8 cellular contexts compared by ENCODE assay signal in the genomic region with DNA sequence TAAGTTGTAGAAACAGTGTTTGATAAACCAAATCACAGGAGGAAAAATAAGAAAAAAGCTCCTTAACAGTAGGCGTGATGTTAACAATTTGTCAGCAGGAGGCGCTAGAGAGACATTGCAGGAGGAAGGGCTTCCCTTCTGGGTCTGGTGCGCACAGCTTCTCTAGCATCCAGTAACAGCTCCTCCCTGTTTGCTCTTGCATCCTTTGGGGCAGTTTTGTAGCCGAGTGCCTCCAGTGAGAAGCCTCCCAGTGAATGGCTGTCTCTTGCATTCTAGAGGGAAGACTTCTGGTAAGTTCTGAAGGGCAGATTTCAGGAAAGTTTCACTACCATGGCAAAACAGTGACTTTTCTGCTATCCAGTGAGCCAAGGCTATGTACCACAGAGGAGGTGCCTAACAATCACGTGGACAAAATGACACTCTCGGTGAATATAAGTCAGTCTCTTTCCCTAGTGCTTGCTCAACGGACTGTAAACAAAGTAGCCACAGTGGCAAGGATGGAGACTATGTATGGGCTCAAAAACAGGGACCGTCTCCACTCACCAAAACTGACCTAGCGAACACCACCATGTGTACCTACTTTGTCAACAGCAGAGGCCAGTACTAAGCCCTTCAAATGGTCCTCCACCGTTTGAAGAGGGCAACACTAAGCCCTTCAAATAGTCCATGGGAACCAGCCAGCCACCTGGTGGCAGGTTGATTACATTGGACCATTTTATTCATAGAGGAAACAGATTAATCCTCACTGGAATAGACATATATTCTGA. TPM values are rescaled to one million over a fixed set of nuclear protein-coding genes. Genes with fewer than 3 reads are reported as not detected.
DNase-seq lines count a peak whose midpoint lies in the region; ATAC-seq, FAIRE-seq and TF ChIP-seq lines count a peak whose summit lies in the region.

No MANE protein-coding gene starts in this region.

- no peaks in the 10 kb centered on the region for H3K36me3 ChIP-seq in GM12878 (ENCODE audit: control insufficient read depth in 2 of 2, insufficient read depth in 2 of 2, low read length in 1 of 2)

- no peaks in the 10 kb centered on the region for H3K9me3 ChIP-seq in GM12878 (replicated peaks; ENCODE audit: control insufficient read depth, insufficient read depth, low read length)

- no peaks in the 10 kb centered on the region for H4K20me1 ChIP-seq in GM12878 (ENCODE audit: control insufficient read depth, insufficient read depth)

- no peaks in the 10 kb centered on the region for H3K4me1 ChIP-seq in GM12878 (ENCODE audit: control insufficient read depth, insufficient read depth, low read length)

- peak; percentile 23 for FAIRE-seq in GM12878 (lab: Jason Lieb, UNC)

- SMC1A ChIA-PET in GM12878 (lab: Charles Lee; ENCODE audit: uncharacterized antibody, unreplicated experiment), result interaction anchor here (0.6 to 5.7 kb wide), 32 partner anchors 8 to 898 kb away, joined by 3 to 38 read pairs (median 4); no protein-coding TSS in a partner anchor

- peak; percentile 85 for TF ChIP-seq RAD21 in GM12878 (IDR thresholded peaks at IDR 0.05; ENCODE audit: insufficient read depth, low read depth, low read length)

- in situ Hi-C loops in GM12878 (cut with MboI), result loop anchor here (10.0 kb wide), 1 partner anchor 898 kb away; no protein-coding TSS in a partner anchor

- no peak for TF ChIP-seq EP300 in GM12878 (IDR thresholded peaks at IDR 0.05; ENCODE audit: borderline replicate concordance in 1 of 2, control insufficient read depth in 1 of 2, low read depth in 2 of 2, low read length in 2 of 2)

- H3K9ac ChIP-seq in GM12878 (ENCODE audit: control insufficient read depth, insufficient read depth, low read length), result no peak overlapping the region

- RAD21 ChIA-PET in GM12878 (lab: Charles Lee; ENCODE audit: unreplicated experiment), result interaction anchor here (0.6 to 2.0 kb wide), 26 partner anchors 11 to 897 kb away, joined by 3 to 14 read pairs (median 4); a partner anchor contains a TSS

- BruUV-seq in GM12878 (replicated peaks; lab: Mats Ljungman, UMichigan), result no TSS peak

- TF ChIP-seq CTCF in GM12873 (IDR thresholded peaks at IDR 0.05; ENCODE audit: insufficient read depth, low read depth, low read length, missing control alignments) (peak; percentile 91), GM12878 (IDR thresholded peaks at IDR 0.05 in 2 of 3, conservative IDR thresholded peaks at IDR 0.05 in 1 of 3; ENCODE audit: control insufficient read depth in 2 of 3, extremely low read depth in 1 of 3, insufficient read depth in 1 of 3, low read depth in 3 of 3, low read length in 3 of 3) (peak; percentile 88 to 92 (median 89))

- H3K27me3 ChIP-seq in GM12878 (replicated peaks in 1 of 2; ENCODE audit: control insufficient read depth in 2 of 2, insufficient read depth in 2 of 2, low read length in 1 of 2), result 0 out of 4 replicates have a peak, but pooled peaks cover 0 to 3% of the 10 kb centered on the region in 2 experiments

- no peak for TF ChIP-seq POLR2A in GM12878 (IDR thresholded peaks at IDR 0.05; ENCODE audit: low read depth, low read length)

- ATAC-seq in HG02852 (IDR thresholded peaks at IDR 0.05; ENCODE audit: unreplicated experiment) (peak; percentile 88), GM12878 (peak; percentile 90), GM21367 (IDR thresholded peaks at IDR 0.05; ENCODE audit: unreplicated experiment) (no peak)

- 22% methylated on average over 10 of the region's 10 CpGs for WGBS in GM12878 (ENCODE audit: insufficient coverage, insufficient replicate concordance, low lambda C conversion rate, missing lambda C conversion rate)

- CTCF ChIA-PET in GM12878 (lab: Yijun Ruan, JAX), result interaction anchor here (0.6 to 5.2 kb wide), 48 partner anchors 8 to 897 kb away, joined by 3 to 35 read pairs (median 4); no protein-coding TSS in a partner anchor

- H3K27ac ChIP-seq in GM12878 (ENCODE audit: control insufficient read depth, insufficient read depth), result no peak overlapping the region

- POLR2A ChIA-PET in GM12878 (lab: Charles Lee), result interaction anchor here (1.4 kb wide), 1 partner anchor 146 kb away, joined by 3 read pairs; a partner anchor contains a TSS

- intact Hi-C loops in GM12878 (cut with micrococcal nuclease; ENCODE audit: unreplicated experiment), result loop anchor here (1.0 to 5.0 kb wide), 2 partner anchors 155 to 566 kb away; no protein-coding TSS in a partner anchor

- no peaks in the 10 kb centered on the region for H3K79me2 ChIP-seq in GM12878 (ENCODE audit: control insufficient read depth, insufficient read depth, low read length)

- H2AFZ ChIP-seq in GM12878 (ENCODE audit: control insufficient read depth, low read depth, low read length), result no peak overlapping the region; the same call in 1 of the 2 replicates

- no peak overlapping the region for H3K4me2 ChIP-seq in GM12878 (ENCODE audit: control insufficient read depth, insufficient read depth)

- H3K4me3 ChIP-seq in GM12878, result no peak overlapping the region

- DNase-seq in NCI-H2081 (lab: John Stamatoyannopoulos, UW) (peak; percentile 67 to 80), T-helper 22 cell (ENCODE audit: low read depth) (peak; percentile 31), GM12878 (ENCODE audit: low read depth, low spot score) (no peak), iPS DF 4.7 (ENCODE audit: extremely low read depth, low spot score) (peak; percentile 68), smooth muscle cell of the brain vasculature (ENCODE audit: low read depth, low spot score) (peak; percentile 72)

TF ChIP-seq in GM12878, 131 proteins besides CTCF, POLR2A, EP300 and RAD21:
- TF ChIP-seq EZH2 (IDR thresholded peaks at IDR 0.05; ENCODE audit: borderline replicate concordance, control insufficient read depth, low read depth, low read length), result no peak
- 0 out of 2 replicates have a peak, but pooled peaks have one; percentile 16 for TF ChIP-seq IRF4 (IDR thresholded peaks at IDR 0.05; ENCODE audit: low read depth, low read length)
- peak; percentile 80; the same call in 1 of the 2 replicates for TF ChIP-seq SMC3 (IDR thresholded peaks at IDR 0.05; ENCODE audit: borderline replicate concordance, low read length)
- TF ChIP-seq YY1 (IDR thresholded peaks at IDR 0.05; ENCODE audit: low read depth, low read length), result no peak
- TF ChIP-seq RB1 (IDR thresholded peaks at IDR 0.05; ENCODE audit: borderline replicate concordance), result 0 out of 2 replicates have a peak, but pooled peaks have one; percentile 19
- 0 out of 2 replicates have a peak, but pooled peaks have one; percentile 3 for TF ChIP-seq RUNX3 (IDR thresholded peaks at IDR 0.05; ENCODE audit: low read length)
- no peak for TF ChIP-seq ZSCAN29 (IDR thresholded peaks at IDR 0.05)
- TF ChIP-seq, protein P1, sequence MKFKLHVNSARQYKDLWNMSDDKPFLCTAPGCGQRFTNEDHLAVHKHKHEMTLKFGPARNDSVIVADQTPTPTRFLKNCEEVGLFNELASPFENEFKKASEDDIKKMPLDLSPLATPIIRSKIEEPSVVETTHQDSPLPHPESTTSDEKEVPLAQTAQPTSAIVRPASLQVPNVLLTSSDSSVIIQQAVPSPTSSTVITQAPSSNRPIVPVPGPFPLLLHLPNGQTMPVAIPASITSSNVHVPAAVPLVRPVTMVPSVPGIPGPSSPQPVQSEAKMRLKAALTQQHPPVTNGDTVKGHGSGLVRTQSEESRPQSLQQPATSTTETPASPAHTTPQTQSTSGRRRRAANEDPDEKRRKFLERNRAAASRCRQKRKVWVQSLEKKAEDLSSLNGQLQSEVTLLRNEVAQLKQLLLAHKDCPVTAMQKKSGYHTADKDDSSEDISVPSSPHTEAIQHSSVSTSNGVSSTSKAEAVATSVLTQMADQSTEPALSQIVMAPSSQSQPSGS (IDR thresholded peaks at IDR 0.05; ENCODE audit: low read length), result no peak
- TF ChIP-seq CREB1 (IDR thresholded peaks at IDR 0.05; ENCODE audit: low read depth), result no peak
- TF ChIP-seq HCFC1 (IDR thresholded peaks at IDR 0.05; ENCODE audit: low read length), result no peak

RNA-seq across cellular contexts. Expression of a gene that starts 9.6 kb away (rescaled TPM):
- total RNA-seq in GM12878 (2013; cell fraction: nucleolus; rRNA removed), result 3.6 and 3.8 TPM in 2 replicates
- 0.51 and 0.76 TPM in 2 replicates for total RNA-seq in GM12878 (2014; rRNA removed)
- total RNA-seq in GM12878 (2014; rRNA removed; fragmentation: Illumina TruSeq; extraction: Trizol), result 0.58 and 0.60 TPM in 2 replicates
- 0.45 and 0.46 TPM in 2 replicates for total RNA-seq in GM12878 (2021)
- 0.35 TPM for polyA plus RNA-seq in GM12878 (2011; ENCODE audit: low read depth)
- 0.60 and 0.84 TPM in 2 replicates for polyA plus RNA-seq in GM12878 (2011; rRNA removed)
- polyA plus RNA-seq in GM12878 (2011; cell fraction: cytosol; rRNA removed), result 0.22 and 0.31 TPM in 2 replicates
- 0.26 and 0.31 TPM in 2 replicates for polyA plus RNA-seq in GM12878 (2011; cell fraction: nucleus; rRNA removed)
- 0.43 and 0.69 TPM in 2 replicates for polyA plus RNA-seq in GM12878 (2012)
- 0.48 and 1.3 TPM in 2 replicates for polyA plus RNA-seq in GM12878 (2014; fragmentation: Illumina TruSeq; extraction: Trizol)
- under 1 TPM; 0.14 to 0.37 TPM for polyA plus RNA-seq in GM12878 (2014; fragmentation: Nextera tagmentation; extraction: Ambion mirVana)
- 0.24 and 0.33 TPM in 2 replicates for polyA plus RNA-seq in GM12878 (2014; rRNA removed)
- polyA plus RNA-seq in GM12878 (2016; fragmentation: Nextera tagmentation; extraction: Ambion mirVana), result under 1 TPM; 0.40 to 0.79 TPM
- polyA minus RNA-seq in GM12878 (2011; rRNA and poly(A)+ RNA removed), result 0.51 and 0.62 TPM in 2 replicates
- not detected in 2 replicates for polyA minus RNA-seq in GM12878 (2011; cell fraction: cytosol; rRNA and poly(A)+ RNA removed)
- 0.29 and 0.36 TPM in 2 replicates for polyA minus RNA-seq in GM12878 (2011; cell fraction: nucleus; rRNA and poly(A)+ RNA removed)

RNA-seq across cellular contexts. Expression of a gene that starts 42.6 kb away (rescaled TPM):
- total RNA-seq in GM12878 (2013; cell fraction: nucleolus; rRNA removed), result 44.4 and 46.3 TPM in 2 replicates
- total RNA-seq in GM12878 (2014; rRNA removed), result 19.7 and 25.1 TPM in 2 replicates
- total RNA-seq in GM12878 (2014; rRNA removed; fragmentation: Illumina TruSeq; extraction: Trizol), result 30.7 and 31.5 TPM in 2 replicates
- total RNA-seq in GM12878 (2021), result 34.0 and 34.6 TPM in 2 replicates
- 9.2 TPM for polyA plus RNA-seq in GM12878 (2011; ENCODE audit: low read depth)
- polyA plus RNA-seq in GM12878 (2011; rRNA removed), result 28.8 and 43.1 TPM in 2 replicates
- 8.9 and 10.6 TPM in 2 replicates for polyA plus RNA-seq in GM12878 (2011; cell fraction: cytosol; rRNA removed)
- polyA plus RNA-seq in GM12878 (2011; cell fraction: nucleus; rRNA removed), result 31.9 and 38.7 TPM in 2 replicates
- 14.4 and 15.7 TPM in 2 replicates for polyA plus RNA-seq in GM12878 (2012)
- polyA plus RNA-seq in GM12878 (2014; fragmentation: Illumina TruSeq; extraction: Trizol), result 25.9 and 35.3 TPM in 2 replicates
- 10 to 100 TPM; 19.3 to 41.6 TPM for polyA plus RNA-seq in GM12878 (2014; fragmentation: Nextera tagmentation; extraction: Ambion mirVana)
- 12.4 and 13.6 TPM in 2 replicates for polyA plus RNA-seq in GM12878 (2014; rRNA removed)
- polyA plus RNA-seq in GM12878 (2016; fragmentation: Nextera tagmentation; extraction: Ambion mirVana), result 10 to 100 TPM; 27.7 to 41.7 TPM
- 24.3 and 33.4 TPM in 2 replicates for polyA minus RNA-seq in GM12878 (2011; rRNA and poly(A)+ RNA removed)
- 9.4 and 10.7 TPM in 2 replicates for polyA minus RNA-seq in GM12878 (2011; cell fraction: cytosol; rRNA and poly(A)+ RNA removed)
- polyA minus RNA-seq in GM12878 (2011; cell fraction: nucleus; rRNA and poly(A)+ RNA removed), result 23.8 and 27.9 TPM in 2 replicates
